Comparison of ENCODE assay signal across 28 cellular contexts in genomic region chr15:36978625-36979024, GRCh38.
"Had no signal": no experiment of that assay in that cellular context is flagged by ENCODE, and none has a peak within 500 bp of the region (broad histone marks: within the 10 kb centered on the region; RNA-seq: fewer than 3 reads in every experiment).

No MANE protein-coding gene starts in this region.

- H3K27ac ChIP-seq: ovary, parathyroid adenoma, psoas muscle, right lobe of liver, sigmoid colon, stomach, thoracic aorta, thyroid gland, tibial nerve, upper lobe of left lung, vagina had no signal

- H3K4me2 ChIP-seq: neural progenitor cell had no signal

- ATAC-seq: psoas muscle; right cardiac atrium; right lobe of liver; stimulated activated effector memory CD8-positive, alpha-beta T cell treated with anti-CD3 and anti-CD28 coated beads, Interleukin-12 subunit alpha, Interleukin-12 subunit beta, amount 100 ng/mL, for 72 hours; stimulated activated naive B cell treated with anti-CD40 and anti-IgM and Interleukin-4, amounts not matched to agents 10 μg/mL and 1 μg/mL and 100 μg/mL, for 72 hours had no signal

- H3K27me3 ChIP-seq: neural progenitor cell, ovary, right lobe of liver, sigmoid colon, stomach, thyroid gland, tibial nerve, upper lobe of left lung, vagina had no signal

- H2AFZ ChIP-seq: neural progenitor cell, parathyroid adenoma had no signal

- H3K4me3 Mint-ChIP-seq: nephron; neural progenitor cell; stimulated activated effector memory CD8-positive, alpha-beta T cell treated with anti-CD3 and anti-CD28 coated beads, Interleukin-12 subunit alpha, Interleukin-12 subunit beta, amount 100 ng/mL, for 72 hours; stimulated activated naive B cell treated with anti-CD40 and anti-IgM and Interleukin-4, amounts not matched to agents 10 μg/mL and 1 μg/mL and 100 μg/mL, for 72 hours; stimulated activated naive CD8-positive, alpha-beta T cell treated with anti-CD3 and anti-CD28 coated beads, Interleukin-15, Interleukin-2, amounts not matched to agents 100 ng/mL and 50 ng/mL, for 24 hours had no signal

- H3K9ac ChIP-seq: neural progenitor cell, parathyroid adenoma had no signal

- H3K36me3 ChIP-seq: ovary, right lobe of liver, sigmoid colon, stomach, thoracic aorta, thyroid gland, tibial nerve, upper lobe of left lung, vagina had no signal

- H3K9me3 ChIP-seq: ovary, sigmoid colon, thyroid gland, upper lobe of left lung, vagina had no signal

- H3K4me1 Mint-ChIP-seq: nephron; neural progenitor cell; stimulated activated effector memory CD8-positive, alpha-beta T cell treated with anti-CD3 and anti-CD28 coated beads, Interleukin-12 subunit alpha, Interleukin-12 subunit beta, amount 100 ng/mL, for 72 hours; stimulated activated naive B cell treated with anti-CD40 and anti-IgM and Interleukin-4, amounts not matched to agents 10 μg/mL and 1 μg/mL and 100 μg/mL, for 72 hours had no signal

- FAIRE-seq: small intestine, urothelium cell line had no signal

- H3K27ac Mint-ChIP-seq: nephron; neural progenitor cell; stimulated activated effector memory CD8-positive, alpha-beta T cell treated with anti-CD3 and anti-CD28 coated beads, Interleukin-12 subunit alpha, Interleukin-12 subunit beta, amount 100 ng/mL, for 72 hours; stimulated activated naive B cell treated with anti-CD40 and anti-IgM and Interleukin-4, amounts not matched to agents 10 μg/mL and 1 μg/mL and 100 μg/mL, for 72 hours; stimulated activated naive CD8-positive, alpha-beta T cell treated with anti-CD3 and anti-CD28 coated beads, Interleukin-15, Interleukin-2, amounts not matched to agents 100 ng/mL and 50 ng/mL, for 24 hours had no signal

- H3K27me3 Mint-ChIP-seq: progenitor cell of endocrine pancreas; stimulated activated naive B cell treated with anti-CD40 and anti-IgM and Interleukin-4, amounts not matched to agents 10 μg/mL and 1 μg/mL and 100 μg/mL, for 72 hours had no signal

- DNase-seq: occipital lobe; ovary; posterior cingulate gyrus; psoas muscle; right cardiac atrium; right lobe of liver; sigmoid colon; small intestine; stimulated activated CD4-positive, alpha-beta T cell treated with anti-CD3 and anti-CD28 coated beads, Interleukin-15, amount 100 ng/mL, for 24 hours; stimulated activated CD4-positive, alpha-beta T cell treated with anti-CD3 and anti-CD28 coated beads, Interleukin-2, amount 100 ng/mL, for 24 hours; stimulated activated CD4-positive, alpha-beta T cell treated with anti-CD3 and anti-CD28 coated beads, Interleukin-2, amount 100 ng/mL, for 48 hours; stimulated activated CD4-positive, alpha-beta T cell treated with anti-CD3 and anti-CD28 coated beads, Interleukin-4, amount 100 ng/mL, for 24 hours; stimulated activated naive B cell treated with anti-CD40 and anti-IgM and Interleukin-4, amounts not matched to agents 10 μg/mL and 1 μg/mL and 100 μg/mL, for 72 hours; stimulated activated naive CD4-positive, alpha-beta T cell treated with Interleukin-2 at 50 U/mL for 16 hours; stomach; thyroid gland; trophoblast cell; upper lobe of left lung had no signal

- H3K79me2 ChIP-seq: parathyroid adenoma had no signal

- H3K36me3 Mint-ChIP-seq: neural progenitor cell; stimulated activated effector memory CD8-positive, alpha-beta T cell treated with anti-CD3 and anti-CD28 coated beads, Interleukin-12 subunit alpha, Interleukin-12 subunit beta, amount 100 ng/mL, for 72 hours; stimulated activated naive B cell treated with anti-CD40 and anti-IgM and Interleukin-4, amounts not matched to agents 10 μg/mL and 1 μg/mL and 100 μg/mL, for 72 hours had no signal

- H3K4me1 ChIP-seq: parathyroid adenoma, psoas muscle, right lobe of liver, sigmoid colon, thyroid gland, tibial nerve, upper lobe of left lung, vagina had no signal

- H3K4me3 ChIP-seq: neural progenitor cell, ovary, psoas muscle, right lobe of liver, sigmoid colon, stomach, thoracic aorta, thyroid gland, tibial nerve, upper lobe of left lung, vagina had no signal
